Comparison of ENCODE assay signal across 6 cellular contexts in the genomic region with DNA sequence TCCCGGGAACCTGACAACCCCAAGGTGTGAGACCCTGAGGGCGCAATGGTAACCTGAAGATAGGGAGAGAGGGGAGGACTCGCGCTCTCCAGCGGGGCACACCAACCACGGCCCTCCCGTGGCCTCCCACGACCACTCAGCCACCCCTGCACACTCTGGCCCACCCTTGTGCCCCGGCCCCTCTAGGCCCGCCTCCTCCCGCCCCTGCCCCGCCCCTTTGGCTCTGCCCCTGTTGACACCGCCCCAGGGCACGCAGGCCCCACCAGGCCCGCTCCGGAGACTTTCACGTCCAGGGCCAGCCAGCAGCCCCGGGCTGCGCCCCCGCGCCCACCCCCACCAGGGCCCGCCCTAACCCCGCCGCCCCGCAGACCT. TPM values are rescaled to one million over a fixed set of nuclear protein-coding genes. Genes with fewer than 3 reads are reported as not detected.
A peak's percentile ranks its signal among the peaks of the same experiment; 100 is the strongest.
DNase-seq lines count a peak whose midpoint lies in the region; ATAC-seq and TF ChIP-seq lines count a peak whose summit lies in the region.

No MANE protein-coding gene starts in this region.

- peaks cover 9% of the 10 kb centered on the region for H3K27me3 Mint-ChIP-seq in T-helper 2 cell treated with Interferon-gamma antibody and Interleukin-4, amounts not matched to agents 5 μg/mL and 100 μg/mL, for 36 hours (ENCODE audit: low read depth)

- H3K9me3 Mint-ChIP-seq in T-helper 2 cell treated with Interferon-gamma antibody and Interleukin-4, amounts not matched to agents 5 μg/mL and 100 μg/mL, for 36 hours = no peaks in the 10 kb centered on the region

- ATAC-seq in stimulated activated naive CD8-positive, alpha-beta T cell treated with anti-CD3 and anti-CD28 coated beads, Interleukin-15, Interleukin-2, amounts not matched to agents 100 U/mL and 50 U/mL, for 24 hours = peak; percentile 0
- ATAC-seq in HG02588 (IDR thresholded peaks at IDR 0.05; ENCODE audit: unreplicated experiment) = no peak

- peaks cover 23% of the 10 kb centered on the region for H3K36me3 Mint-ChIP-seq in T-helper 2 cell treated with Interferon-gamma antibody and Interleukin-4, amounts not matched to agents 5 μg/mL and 100 μg/mL, for 36 hours (ENCODE audit: low read depth)

- H3K4me3 Mint-ChIP-seq in T-helper 2 cell treated with Interferon-gamma antibody and Interleukin-4, amounts not matched to agents 5 μg/mL and 100 μg/mL, for 36 hours = peak overlapping the region; percentile 84

- H3K27ac Mint-ChIP-seq in T-helper 2 cell treated with Interferon-gamma antibody and Interleukin-4, amounts not matched to agents 5 μg/mL and 100 μg/mL, for 36 hours = peak overlapping the region; percentile 93

- H3K4me3 ChIP-seq in epithelial cell of proximal tubule (ENCODE audit: low read depth, low read length) = peak overlapping the region; percentile 40

- no peak for TF ChIP-seq CTCF in epithelial cell of proximal tubule (conservative IDR thresholded peaks at IDR 0.05; ENCODE audit: low read depth, low read length)

- peaks cover 61% of the 10 kb centered on the region for H3K4me1 Mint-ChIP-seq in T-helper 2 cell treated with Interferon-gamma antibody and Interleukin-4, amounts not matched to agents 5 μg/mL and 100 μg/mL, for 36 hours (ENCODE audit: low read depth)

- no peak for DNase-seq in T-helper 2 cell treated with Interferon-gamma antibody and Interleukin-4, amounts not matched to agents 5 μg/mL and 100 μg/mL, for 36 hours (ENCODE audit: low spot score)
- DNase-seq in T-helper 2 cell = no peak
- no peak for DNase-seq in epithelial cell of proximal tubule (ENCODE audit: low read depth)
- DNase-seq in stimulated activated naive CD8-positive, alpha-beta T cell treated with anti-CD3 and anti-CD28 coated beads, Interleukin-15, Interleukin-2, amounts not matched to agents 100 U/mL and 50 U/mL, for 24 hours = no peak
- DNase-seq in SKM-1 treated with dmso at 0.1 percent for 144 hours (lab: John Stamatoyannopoulos, UW; ENCODE audit: unreplicated experiment) = no peak

RNA-seq across cellular contexts. Expression of a gene that starts 11.0 kb away (rescaled TPM):
- 0.07 and 1.1 TPM in 2 replicates for total RNA-seq in epithelial cell of proximal tubule

RNA-seq across cellular contexts. Expression of a gene that starts 14.9 kb away (rescaled TPM):
- 31.8 and 36.7 TPM in 2 replicates for total RNA-seq in epithelial cell of proximal tubule

RNA-seq across cellular contexts. Expression of a gene that starts 22.5 kb away (rescaled TPM):
- total RNA-seq in epithelial cell of proximal tubule = 1.2 and 1.9 TPM in 2 replicates

RNA-seq across cellular contexts. Expression of a gene that starts 35.0 kb away (rescaled TPM):
- total RNA-seq in epithelial cell of proximal tubule = 2.5 TPM in 1 of 2 replicates, not detected in the other

RNA-seq across cellular contexts. Expression of a gene that starts 35.2 kb away (rescaled TPM):
- total RNA-seq in epithelial cell of proximal tubule = 1.9 TPM in 2 replicates
